1 cellular context compared by ENCODE assay signal in the genomic region with DNA sequence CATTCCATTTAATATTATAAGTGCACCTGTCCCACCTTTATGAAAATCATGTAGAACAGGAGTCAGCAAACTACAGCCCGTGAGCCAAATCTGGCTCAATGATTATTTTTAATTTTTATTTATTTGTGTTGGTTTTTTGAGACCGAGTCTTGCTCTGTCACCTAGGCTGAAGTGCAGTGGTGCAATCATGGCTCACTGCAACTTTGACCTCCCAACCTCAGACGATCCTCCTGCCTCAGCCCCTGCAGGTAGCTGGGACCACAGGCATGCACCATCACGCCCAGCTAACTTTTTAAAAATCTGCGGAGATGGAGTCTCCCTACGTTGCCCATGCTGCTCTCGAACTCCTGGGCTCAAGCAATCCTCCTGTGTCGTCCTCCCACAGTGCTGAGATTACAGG.
TF ChIP-seq lines count a peak whose summit lies in the region.

No MANE protein-coding gene starts in this region.

TF ChIP-seq in WTC11, 78 proteins besides CTCF, POLR2A, EP300 and RAD21:
- TF ChIP-seq JAZF1 (CRISPR knock-in tag; IDR thresholded peaks at IDR 0.05) (no peak), FOXK1 (CRISPR knock-in tag; IDR thresholded peaks at IDR 0.05) (no peak), ZNF263 (CRISPR knock-in tag; IDR thresholded peaks at IDR 0.05; ENCODE audit: low read depth) (no peak), NFATC4 (CRISPR knock-in tag; IDR thresholded peaks at IDR 0.05) (no peak), GTF2I (CRISPR knock-in tag; conservative IDR thresholded peaks at IDR 0.05) (no peak), ZNF396 (CRISPR knock-in tag; IDR thresholded peaks at IDR 0.05; ENCODE audit: borderline replicate concordance) (no peak), CREM (CRISPR knock-in tag; IDR thresholded peaks at IDR 0.05) (no peak), ZNF425 (CRISPR knock-in tag; conservative IDR thresholded peaks at IDR 0.05) (no peak), GRHL2 (CRISPR knock-in tag; IDR thresholded peaks at IDR 0.05; ENCODE audit: insufficient replicate concordance, severe bottlenecking) (no peak), TEAD4 (CRISPR knock-in tag; IDR thresholded peaks at IDR 0.05) (no peak), NR3C1 (CRISPR knock-in tag; conservative IDR thresholded peaks at IDR 0.05; ENCODE audit: low read depth) (no peak)
